In genomic region chr22:29175312-29175835, GRCh38 we compare ENCODE assay signal across 23 cellular contexts.
"Had no signal": no experiment of that assay in that cellular context is flagged by ENCODE, and none has a peak within 500 bp of the region (broad histone marks: within the 10 kb centered on the region; RNA-seq: fewer than 3 reads in every experiment).

No MANE protein-coding gene starts in this region.

- H2AFZ ChIP-seq: neural progenitor cell, parathyroid adenoma had no signal

- H3K79me2 ChIP-seq: parathyroid adenoma had no signal

- DNase-seq: natural killer cell; occipital lobe; ovary; psoas muscle; right cardiac atrium; right lobe of liver; small intestine; stimulated activated CD4-positive, alpha-beta T cell treated with anti-CD3 and anti-CD28 coated beads, Interleukin-15, amount 100 ng/mL, for 24 hours; stimulated activated CD4-positive, alpha-beta T cell treated with anti-CD3 and anti-CD28 coated beads, Interleukin-2, amount 100 ng/mL, for 24 hours; stimulated activated CD4-positive, alpha-beta T cell treated with anti-CD3 and anti-CD28 coated beads, Interleukin-2, amount 100 ng/mL, for 48 hours; stimulated activated CD4-positive, alpha-beta T cell treated with anti-CD3 and anti-CD28 coated beads, Interleukin-4, amount 100 ng/mL, for 24 hours; stimulated activated naive B cell treated with anti-CD40 and anti-IgM and Interleukin-4, amounts not matched to agents 10 μg/mL and 1 μg/mL and 100 μg/mL, for 72 hours; stimulated activated naive CD4-positive, alpha-beta T cell treated with Interleukin-2 at 50 U/mL for 16 hours; stomach; testis; transverse colon; upper lobe of right lung; uterus had no signal

- H3K27ac ChIP-seq: neural progenitor cell, ovary, parathyroid adenoma, psoas muscle, right lobe of liver, sigmoid colon, stomach, testis, tibial artery, transverse colon, upper lobe of right lung, uterus had no signal

- H3K4me2 ChIP-seq: neural progenitor cell had no signal

- H3K36me3 ChIP-seq: neural progenitor cell, ovary, sigmoid colon, tibial artery, transverse colon, upper lobe of right lung, uterus had no signal

- ATAC-seq: natural killer cell; psoas muscle; right cardiac atrium; right lobe of liver; stimulated activated effector memory CD8-positive, alpha-beta T cell treated with anti-CD3 and anti-CD28 coated beads, Interleukin-12 subunit alpha, Interleukin-12 subunit beta, amount 100 ng/mL, for 72 hours; stimulated activated naive B cell treated with anti-CD40 and anti-IgM and Interleukin-4, amounts not matched to agents 10 μg/mL and 1 μg/mL and 100 μg/mL, for 72 hours; upper lobe of right lung had no signal

- H3K9ac ChIP-seq: neural progenitor cell, parathyroid adenoma had no signal

- H3K4me3 ChIP-seq: neural progenitor cell, ovary, psoas muscle, right lobe of liver, sigmoid colon, stomach, testis, tibial artery, transverse colon, upper lobe of right lung, uterus had no signal

- H3K4me1 ChIP-seq: neural progenitor cell, parathyroid adenoma, psoas muscle, right lobe of liver, sigmoid colon, stomach, testis, tibial artery, transverse colon, upper lobe of right lung, uterus had no signal

- H3K27me3 ChIP-seq: neural progenitor cell, ovary, right lobe of liver, sigmoid colon, stomach, testis, transverse colon, upper lobe of right lung, uterus had no signal

- H3K9me3 ChIP-seq: ovary, testis had no signal

- FAIRE-seq: small intestine had no signal
